Comparison of ENCODE assay signal across 18 cellular contexts in the genomic region with DNA sequence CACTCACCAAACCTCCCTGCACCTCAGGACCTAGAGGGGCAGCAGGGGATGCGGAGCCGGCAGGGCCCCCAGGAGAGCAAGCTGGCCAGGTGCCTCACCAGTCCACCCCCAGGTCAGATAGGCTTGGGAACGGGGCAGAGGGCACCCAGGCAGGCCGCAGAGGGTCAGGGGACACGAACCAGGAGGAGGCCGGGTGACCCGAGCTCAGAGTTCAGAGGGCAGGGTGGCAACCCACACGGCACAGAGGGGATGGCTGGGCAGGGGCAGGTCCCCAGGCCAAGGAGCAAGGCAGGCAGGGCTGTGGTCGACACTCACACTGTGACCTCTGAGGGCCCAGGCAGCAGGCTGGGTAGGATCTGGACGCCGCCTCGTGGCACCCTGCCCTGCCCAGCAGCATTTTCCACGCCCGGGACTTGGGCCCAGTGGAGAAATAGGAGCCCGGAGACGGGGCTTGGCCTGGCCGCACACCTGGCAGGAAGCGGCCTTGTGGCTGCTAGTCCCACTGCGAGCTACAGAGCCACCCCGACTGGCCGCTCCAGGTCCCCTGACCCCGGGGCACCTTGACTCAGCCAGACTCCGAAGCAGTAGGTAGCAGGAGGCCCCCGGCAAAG. TPM values are rescaled to one million over a fixed set of nuclear protein-coding genes. Genes with fewer than 3 reads are reported as not detected.
DNase-seq lines count a peak whose midpoint lies in the region; ATAC-seq and TF ChIP-seq lines count a peak whose summit lies in the region.
"Had no signal": no experiment of that assay in that cellular context is flagged by ENCODE, and none has a peak within 500 bp of the region (broad histone marks: within the 10 kb centered on the region; RNA-seq: fewer than 3 reads in every experiment).

No MANE protein-coding gene starts in this region.

- H3K27me3 ChIP-seq in left ventricle myocardium inferior (ENCODE audit: low read depth) (no peaks in the 10 kb centered on the region), heart left ventricle (no peaks in the 10 kb centered on the region), trophoblast cell (ENCODE audit: insufficient read depth, low read length) (no peaks in the 10 kb centered on the region)
- H3K27me3 ChIP-seq: adrenal gland, heart right ventricle, right atrium auricular region had no signal

- H4K8ac ChIP-seq in trophoblast cell (ENCODE audit: low read depth, low read length): no peak overlapping the region

- H2BK12ac ChIP-seq in trophoblast cell (ENCODE audit: low read length): no peak overlapping the region

- no peak overlapping the region for H3K14ac ChIP-seq in trophoblast cell (ENCODE audit: low read length)

- H3K27ac Mint-ChIP-seq in stimulated activated memory B cell treated with anti-CD40 and anti-IgM and Interleukin-4, amounts not matched to agents 10 μg/mL and 1 μg/mL and 100 μg/mL, for 72 hours: no peak overlapping the region
- H3K27ac Mint-ChIP-seq: activated CD4-positive, alpha-beta T cell treated with anti-CD3 and anti-CD28 coated beads, Interleukin-2, amount 10 ng/mL, durations not matched to agents 24 days and 14 days; immature natural killer cell; stimulated activated naive CD8-positive, alpha-beta T cell treated with anti-CD3 and anti-CD28 coated beads, Interleukin-15, Interleukin-2, amounts not matched to agents 100 ng/mL and 50 ng/mL, for 24 hours had no signal

- no peak overlapping the region for H2AFZ ChIP-seq in trophoblast cell (ENCODE audit: insufficient read depth, low read length, poor library complexity)

- peaks cover 27% of the 10 kb centered on the region for H3K36me3 ChIP-seq in left ventricle myocardium inferior
- H3K36me3 ChIP-seq in heart left ventricle: peaks cover 0 to 27% (median 21%) of the 10 kb centered on the region in 9 donors
- H3K36me3 ChIP-seq in trophoblast cell (ENCODE audit: control insufficient read depth in 1 of 2, insufficient read depth in 2 of 2, low read length in 2 of 2): peaks cover 32 to 36% of the 10 kb centered on the region in 2 experiments

- H3K9me3 ChIP-seq in left ventricle myocardium inferior (replicated peaks) (no peaks in the 10 kb centered on the region), heart left ventricle (no peaks in the 10 kb centered on the region), trophoblast cell (ENCODE audit: insufficient read depth, low read depth, low read length) (peaks cover 10% of the 10 kb centered on the region)
- H3K9me3 ChIP-seq: adrenal gland, heart right ventricle, right atrium auricular region had no signal

- H3K36me3 Mint-ChIP-seq in stimulated activated memory B cell treated with anti-CD40 and anti-IgM and Interleukin-4, amounts not matched to agents 10 μg/mL and 1 μg/mL and 100 μg/mL, for 72 hours: peaks cover 10% of the 10 kb centered on the region

- H3K4me1 ChIP-seq in left ventricle myocardium inferior (peaks cover 51% of the 10 kb centered on the region), heart left ventricle (peaks cover 3 to 59% (median 35%) of the 10 kb centered on the region in 12 donors), trophoblast cell (ENCODE audit: control insufficient read depth in 1 of 2, insufficient read depth in 2 of 2, low read length in 2 of 2) (peaks cover 14 to 31% of the 10 kb centered on the region in 2 experiments)

- H4K91ac ChIP-seq in trophoblast cell (ENCODE audit: low read depth, low read length): no peak overlapping the region

- WGBS in heart left ventricle, 4 donors: 73 to 91% (median 84%) methylated on average over 15 to 24 of the region's 24 CpGs
- no CpG with 5 or more reads among the region's 24 CpGs for WGBS in trophoblast cell (ENCODE audit: extremely low coverage, insufficient coverage, insufficient read length)

- peaks cover 9% of the 10 kb centered on the region for H3K79me1 ChIP-seq in trophoblast cell (ENCODE audit: low read length)

- peaks cover 39% of the 10 kb centered on the region for H3K4me1 Mint-ChIP-seq in stimulated activated memory B cell treated with anti-CD40 and anti-IgM and Interleukin-4, amounts not matched to agents 10 μg/mL and 1 μg/mL and 100 μg/mL, for 72 hours

- intact Hi-C loops in left ventricle myocardium inferior (cut with micrococcal nuclease): no loop called here
- intact Hi-C loops in heart left ventricle (cut with DNase I): no loop called here

- DNase-seq in left ventricle myocardium inferior: no peak
- no peak for DNase-seq in heart left ventricle
- DNase-seq in epithelial cell of esophagus (ENCODE audit: low read depth): no peak
- DNase-seq in trophoblast cell: peak in 1 of 2 donors; percentile 43
- DNase-seq in MV-4-11 (lab: John Stamatoyannopoulos, UW): no peak
- DNase-seq: activated CD4-positive, alpha-beta T cell treated with anti-CD3 and anti-CD28 coated beads, Interleukin-2, amount 10 ng/mL, durations not matched to agents 24 days and 14 days; GDM1; heart right ventricle; immature natural killer cell; NCI-H187; occipital lobe had no signal

- H3K79me2 ChIP-seq in trophoblast cell (ENCODE audit: control insufficient read depth, insufficient read depth, low read length, poor library complexity): peaks cover 25% of the 10 kb centered on the region

- no peak overlapping the region for H3K4me2 ChIP-seq in trophoblast cell (ENCODE audit: low read length)

- no peak overlapping the region for H2BK120ac ChIP-seq in trophoblast cell (ENCODE audit: insufficient read depth, low read length, poor library complexity)

- TF ChIP-seq POLR2A in heart left ventricle (IDR thresholded peaks at IDR 0.05): no peak

- H3K4me3 ChIP-seq in left ventricle myocardium inferior: no peak overlapping the region
- no peak overlapping the region for H3K4me3 ChIP-seq in heart left ventricle
- H3K4me3 ChIP-seq in epithelial cell of esophagus (ENCODE audit: low read length): peak overlapping the region; percentile 32
- no peak overlapping the region for H3K4me3 ChIP-seq in trophoblast cell (ENCODE audit: low read depth, low read length)
- H3K4me3 ChIP-seq: adrenal gland, heart right ventricle, lung, right atrium auricular region had no signal

- no peak overlapping the region for H4K12ac ChIP-seq in trophoblast cell (ENCODE audit: low read depth, low read length)

- H3K27ac ChIP-seq in left ventricle myocardium inferior (replicated peaks) (peak overlapping the region; percentile 4), heart left ventricle (peak overlapping the region in 1 of 12 donors; percentile 2), trophoblast cell (ENCODE audit: low read depth, low read length) (no peak overlapping the region)
- H3K27ac ChIP-seq: right atrium auricular region had no signal

- H3K4ac ChIP-seq in trophoblast cell (ENCODE audit: low read depth, low read length): peak overlapping the region; percentile 19

- H3K9ac ChIP-seq in trophoblast cell (ENCODE audit: low read length): no peak overlapping the region

- ATAC-seq in heart left ventricle (no peak), HG02840 (IDR thresholded peaks at IDR 0.05; ENCODE audit: low FRiP score, unreplicated experiment) (no peak), GM19023 (IDR thresholded peaks at IDR 0.05; ENCODE audit: unreplicated experiment) (no peak)
- ATAC-seq in stimulated activated memory B cell treated with anti-CD40 and anti-IgM and Interleukin-4, amounts not matched to agents 10 μg/mL and 1 μg/mL and 100 μg/mL, for 72 hours: no peak

- no peak overlapping the region for H3K23ac ChIP-seq in trophoblast cell (ENCODE audit: low read length)

- H2BK5ac ChIP-seq in trophoblast cell (ENCODE audit: low read depth, low read length, poor library complexity): no peak overlapping the region

- TF ChIP-seq CTCF in left ventricle myocardium inferior (IDR thresholded peaks at IDR 0.05; ENCODE audit: borderline replicate concordance) (no peak), heart left ventricle (IDR thresholded peaks at IDR 0.05) (no peak), epithelial cell of esophagus (IDR thresholded peaks at IDR 0.05; ENCODE audit: insufficient read depth, low read depth, low read length, missing control alignments) (no peak)

- no peak overlapping the region for H2AK5ac ChIP-seq in trophoblast cell (ENCODE audit: low read length)

- peak overlapping the region; percentile 37 for H3K18ac ChIP-seq in trophoblast cell (ENCODE audit: low read length)

- H3K27me3 Mint-ChIP-seq in stimulated activated memory B cell treated with anti-CD40 and anti-IgM and Interleukin-4, amounts not matched to agents 10 μg/mL and 1 μg/mL and 100 μg/mL, for 72 hours: no peaks in the 10 kb centered on the region
- H3K27me3 Mint-ChIP-seq: activated CD4-positive, alpha-beta T cell treated with anti-CD3 and anti-CD28 coated beads, Interleukin-2, amount 10 ng/mL, durations not matched to agents 24 days and 14 days; stimulated activated naive CD8-positive, alpha-beta T cell treated with anti-CD3 and anti-CD28 coated beads, Interleukin-15, Interleukin-2, amounts not matched to agents 100 ng/mL and 50 ng/mL, for 24 hours had no signal

- H3K4me3 Mint-ChIP-seq in stimulated activated memory B cell treated with anti-CD40 and anti-IgM and Interleukin-4, amounts not matched to agents 10 μg/mL and 1 μg/mL and 100 μg/mL, for 72 hours: no peak overlapping the region
- H3K4me3 Mint-ChIP-seq: activated CD4-positive, alpha-beta T cell treated with anti-CD3 and anti-CD28 coated beads, Interleukin-2, amount 10 ng/mL, durations not matched to agents 24 days and 14 days; immature natural killer cell; stimulated activated naive CD8-positive, alpha-beta T cell treated with anti-CD3 and anti-CD28 coated beads, Interleukin-15, Interleukin-2, amounts not matched to agents 100 ng/mL and 50 ng/mL, for 24 hours had no signal

- no peaks in the 10 kb centered on the region for H3K9me3 Mint-ChIP-seq in stimulated activated memory B cell treated with anti-CD40 and anti-IgM and Interleukin-4, amounts not matched to agents 10 μg/mL and 1 μg/mL and 100 μg/mL, for 72 hours
- H3K9me3 Mint-ChIP-seq: activated CD4-positive, alpha-beta T cell treated with anti-CD3 and anti-CD28 coated beads, Interleukin-2, amount 10 ng/mL, durations not matched to agents 24 days and 14 days; immature natural killer cell; stimulated activated naive CD8-positive, alpha-beta T cell treated with anti-CD3 and anti-CD28 coated beads, Interleukin-15, Interleukin-2, amounts not matched to agents 100 ng/mL and 50 ng/mL, for 24 hours had no signal

RNA-seq across cellular contexts. Expression of a gene that starts 5.3 kb away (rescaled TPM):
- total RNA-seq in left ventricle myocardium inferior (93.0 TPM), heart left ventricle (100 to 1,000 TPM in 3 of 9 donors, 10 to 100 TPM in 6; 75.3 to 177 (median 85.3) TPM)
- 100 to 1,000 TPM; 110 to 129 TPM for polyA plus RNA-seq in heart left ventricle
- 49.5 and 53.4 TPM in 2 replicates for polyA plus RNA-seq in trophoblast cell (2013)

RNA-seq across cellular contexts. Expression of a gene that starts 12.8 kb away (rescaled TPM):
- total RNA-seq in left ventricle myocardium inferior: 0.93 TPM
- total RNA-seq in heart left ventricle: under 1 TPM; 0.21 to 0.80 (median 0.38) TPM
- 1 to 10 TPM in 1 of 2 donors, under 1 TPM in 1; 0.24 to 1.3 TPM for polyA plus RNA-seq in heart left ventricle
- polyA plus RNA-seq in trophoblast cell (2013): 0.17 and 0.21 TPM in 2 replicates

RNA-seq across cellular contexts. Expression of a gene that starts 14.4 kb away (rescaled TPM):
- 20.2 TPM for total RNA-seq in left ventricle myocardium inferior
- total RNA-seq in heart left ventricle: 10 to 100 TPM; 10.5 to 49.3 (median 20.0) TPM
- 10 to 100 TPM; 17.7 to 19.5 TPM for polyA plus RNA-seq in heart left ventricle
- polyA plus RNA-seq in trophoblast cell (2013): 198 and 200 TPM in 2 replicates
- polyA plus RNA-seq: immature natural killer cell had no signal

RNA-seq across cellular contexts. Expression of a gene that starts 19.3 kb away (rescaled TPM):
- 99.2 TPM for total RNA-seq in left ventricle myocardium inferior
- 100 to 1,000 TPM in 2 of 9 donors, 10 to 100 TPM in 7; 50.7 to 220 (median 72.4) TPM for total RNA-seq in heart left ventricle
- polyA plus RNA-seq in heart left ventricle: 100 to 1,000 TPM in 1 of 2 donors, 10 to 100 TPM in 1; 57.6 to 226 TPM
- 20.9 and 21.3 TPM in 2 replicates for polyA plus RNA-seq in trophoblast cell (2013)

RNA-seq across cellular contexts. Expression of a gene that starts 19.5 kb away (rescaled TPM):
- total RNA-seq in left ventricle myocardium inferior (70.1 TPM), heart left ventricle (10 to 100 TPM; 46.8 to 91.3 (median 67.6) TPM)
- 100 to 1,000 TPM in 1 of 2 donors, 10 to 100 TPM in 1; 81.7 to 117 TPM for polyA plus RNA-seq in heart left ventricle
- polyA plus RNA-seq in trophoblast cell (2013): 86.5 and 92.0 TPM in 2 replicates
